In the genomic region with DNA sequence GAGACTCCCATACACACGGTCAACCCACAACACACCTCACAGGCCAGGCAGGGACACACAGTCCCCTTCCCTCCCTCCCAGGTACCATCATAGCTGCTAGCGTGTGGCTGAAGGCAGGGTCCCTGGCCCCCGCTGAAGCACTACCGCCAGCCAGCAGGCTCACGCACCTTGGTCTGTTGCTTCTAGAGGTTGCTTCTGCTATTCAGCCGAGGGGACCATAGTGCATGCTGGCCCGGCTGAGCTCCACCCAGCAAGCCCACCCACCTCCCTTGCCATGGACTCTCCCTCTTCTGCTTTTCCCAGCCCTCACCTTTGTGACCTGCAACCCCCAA, we compare ENCODE assay signal across 4 cellular contexts. TPM values are rescaled to one million over a fixed set of nuclear protein-coding genes. Genes with fewer than 3 reads are reported as not detected.
"Had no signal": no experiment of that assay in that cellular context is flagged by ENCODE, and none has a peak within 500 bp of the region (broad histone marks: within the 10 kb centered on the region; RNA-seq: fewer than 3 reads in every experiment).

No MANE protein-coding gene starts in this region.

RNA-seq across cellular contexts. Expression of a gene that starts 38.0 kb away (rescaled TPM):
- total RNA-seq: HepG2, HT-29, IMR-90 had no signal
- polyA plus RNA-seq: HepG2, IgD-negative memory B cell, IMR-90 had no signal

RNA-seq across cellular contexts. Expression of a gene that starts 46.7 kb away (rescaled TPM):
- total RNA-seq: HepG2, HT-29 had no signal
- polyA plus RNA-seq: HepG2, IgD-negative memory B cell, IMR-90 had no signal
